23 cellular contexts compared by ENCODE assay signal in genomic region chr2:95281071-95281470, GRCh38. TPM values are rescaled to one million over a fixed set of nuclear protein-coding genes. Genes with fewer than 3 reads are reported as not detected.
DNase-seq lines count a peak whose midpoint lies in the region; ATAC-seq, FAIRE-seq and TF ChIP-seq lines count a peak whose summit lies in the region.
"Had no signal": no experiment of that assay in that cellular context is flagged by ENCODE, and none has a peak within 500 bp of the region (broad histone marks: within the 10 kb centered on the region; RNA-seq: fewer than 3 reads in every experiment).

No MANE protein-coding gene starts in this region.

- TF ChIP-seq POLR2A in H1 (IDR thresholded peaks at IDR 0.05; ENCODE audit: control extremely low read depth in 1 of 2, low read depth in 2 of 2, low read length in 2 of 2) = no peak

- H3K79me2 ChIP-seq in H1 (ENCODE audit: control insufficient read depth in 1 of 2, insufficient read depth in 2 of 2, low read length in 2 of 2) = no peaks in the 10 kb centered on the region

- H2AFZ ChIP-seq in H1 (ENCODE audit: low read length) = no peak overlapping the region
- H2AFZ ChIP-seq in neuronal stem cell (ENCODE audit: low read length) = no peak overlapping the region

- H3K4me1 ChIP-seq in H1 (replicated peaks in 1 of 4; ENCODE audit: control insufficient read depth in 3 of 4, insufficient read depth in 4 of 4, low read length in 3 of 4) = peaks cover 0 to 12% (median 0%) of the 10 kb centered on the region in 4 experiments; a peak in 2 of 7 replicates
- no peaks in the 10 kb centered on the region for H3K4me1 ChIP-seq in neuronal stem cell (ENCODE audit: control insufficient read depth in 2 of 2, insufficient read depth in 1 of 2, low read depth in 1 of 2, low read length in 2 of 2)
- no peaks in the 10 kb centered on the region for H3K4me1 ChIP-seq in BE2C
- H3K4me1 ChIP-seq: A549 had no signal

- H3K23ac ChIP-seq in H1 (ENCODE audit: insufficient read length) (no peak overlapping the region), neuronal stem cell (ENCODE audit: low read depth, low read length, poor library complexity) (peak overlapping the region; percentile 70)

- no peak overlapping the region for H3K14ac ChIP-seq in H1 (ENCODE audit: insufficient read length)
- H3K14ac ChIP-seq in neuronal stem cell (ENCODE audit: low read length) = peak overlapping the region; percentile 50

- H2BK12ac ChIP-seq in H1 (ENCODE audit: low read depth, low read length) = no peak overlapping the region
- H2BK12ac ChIP-seq in neuronal stem cell (ENCODE audit: low read length) = peak overlapping the region; percentile 35

- no peak overlapping the region for H2BK20ac ChIP-seq in H1 (ENCODE audit: low read length)

- H4K91ac ChIP-seq in H1 (replicated peaks; ENCODE audit: insufficient read length, low read length) = no peak overlapping the region
- H4K91ac ChIP-seq in neuronal stem cell (ENCODE audit: low read depth, low read length, poor library complexity) = no peak overlapping the region

- H3K56ac ChIP-seq in H1 (replicated peaks; ENCODE audit: insufficient read length, low read depth, low read length) = no peak overlapping the region

- H3K18ac ChIP-seq in H1 (ENCODE audit: extremely low read depth, low read length) (no peak overlapping the region), neuronal stem cell (ENCODE audit: low read length) (peak overlapping the region; percentile 62)

- ATAC-seq in Right ventricle myocardium inferior (no peak), left cardiac atrium (no peak)
- ATAC-seq: A549 had no signal

- H3K27ac ChIP-seq in H1 (ENCODE audit: low read depth, low read length) (no peak overlapping the region), neuronal stem cell (replicated peaks; ENCODE audit: low read length) (no peak overlapping the region)
- H3K27ac ChIP-seq: A549 had no signal

- CTCF ChIA-PET in H1 (lab: Charles Lee; ENCODE audit: partially characterized antibody) = no interaction called here

- H3K9ac ChIP-seq in H1 (replicated peaks in 1 of 4; ENCODE audit: extremely low read depth in 1 of 4, low read depth in 3 of 4, low read length in 3 of 4) (no peak overlapping the region), neuronal stem cell (ENCODE audit: low read depth, low read length, poor library complexity) (peak overlapping the region; percentile 4)

- no peaks in the 10 kb centered on the region for H3K36me3 ChIP-seq in H1 (ENCODE audit: control insufficient read depth in 2 of 4, insufficient read depth in 4 of 4, low read length in 3 of 4)
- no peaks in the 10 kb centered on the region for H3K36me3 ChIP-seq in neuronal stem cell (replicated peaks in 1 of 2; ENCODE audit: control insufficient read depth in 2 of 2, insufficient read depth in 2 of 2, low read length in 2 of 2)
- H3K36me3 ChIP-seq in BE2C = no peaks in the 10 kb centered on the region

- H3K27me3 ChIP-seq in H1 (replicated peaks in 1 of 4; ENCODE audit: control insufficient read depth in 3 of 4, extremely low read depth in 1 of 4, insufficient read depth in 3 of 4, low read length in 3 of 4) = no peaks in the 10 kb centered on the region
- no peaks in the 10 kb centered on the region for H3K27me3 ChIP-seq in neuronal stem cell (ENCODE audit: control insufficient read depth in 3 of 3, insufficient read depth in 3 of 3, low read depth in 1 of 3, low read length in 3 of 3)
- no peaks in the 10 kb centered on the region for H3K27me3 ChIP-seq in BE2C

- WGBS in H1 (ENCODE audit: extremely low coverage in 1 of 2, insufficient coverage in 1 of 2, insufficient read length in 1 of 2, insufficient replicate concordance in 2 of 2, low coverage in 1 of 2, low lambda C conversion rate in 2 of 2, missing lambda C conversion rate in 1 of 2), 2 experiments = 85% methylated on average over 7 of the region's 8 CpGs; no CpG with 5 or more reads in 1 of the 2 experiments
- no CpG with 5 or more reads among the region's 8 CpGs for WGBS in neuronal stem cell (ENCODE audit: extremely low coverage in 2 of 2, insufficient read length in 2 of 2, insufficient replicate concordance in 1 of 2), 2 donors

- H2BK5ac ChIP-seq in H1 (ENCODE audit: low read depth, low read length) (no peak overlapping the region), neuronal stem cell (ENCODE audit: low read length) (peak overlapping the region; percentile 48)

- H3K79me1 ChIP-seq in H1 (ENCODE audit: low read depth, low read length) = no peaks in the 10 kb centered on the region
- no peaks in the 10 kb centered on the region for H3K79me1 ChIP-seq in neuronal stem cell (ENCODE audit: low read depth, low read length)

- H3K4ac ChIP-seq in H1 (replicated peaks; ENCODE audit: insufficient read length, low read depth, low read length) = no peak overlapping the region
- H3K4ac ChIP-seq in neuronal stem cell (ENCODE audit: low read length) = no peak overlapping the region

- no peaks in the 10 kb centered on the region for H4K20me1 ChIP-seq in H1 (replicated peaks in 1 of 2; ENCODE audit: control insufficient read depth in 1 of 2, insufficient read depth in 2 of 2, low read length in 2 of 2)

- TF ChIP-seq RAD21 in H1 (IDR thresholded peaks at IDR 0.05 in 1 of 2, conservative IDR thresholded peaks at IDR 0.05 in 1 of 2; ENCODE audit: low read depth in 2 of 2, low read length in 2 of 2) = no peak

- FAIRE-seq in H1 (lab: Jason Lieb, UNC) = no peak
- FAIRE-seq: A549, GM12891, GM18507 had no signal

- H4K8ac ChIP-seq in H1 (ENCODE audit: extremely low read depth, insufficient read depth, low read length) (peak overlapping the region; percentile 71; the same call in 1 of the 2 replicates), neuronal stem cell (ENCODE audit: low read depth, low read length) (no peak overlapping the region)

- peak; percentile 51 for DNase-seq in Right ventricle myocardium inferior (ENCODE audit: missing footprints)
- no peak for DNase-seq in left cardiac atrium
- no peak for DNase-seq in H1 (ENCODE audit: low read depth in 1 of 2, low spot score in 2 of 2)
- no peak for DNase-seq in neuronal stem cell (ENCODE audit: low spot score)
- DNase-seq in NCI-H748 treated with DMSO at 0.1 percent for 48 hours (lab: John Stamatoyannopoulos, UW) = no peak
- no peak for DNase-seq in BE2C
- DNase-seq: 8988T; ACHN; AML-193; C1 segment of cervical spinal cord; Calu3; CD4-positive, alpha-beta memory T cell; COR-L47; DMS53; DMS79 treated with DMSO at 0.1 percent for 48 hours; GF-D8; GOT3; H7; HCEC 1CT had no signal

- no peak overlapping the region for H2BK120ac ChIP-seq in H1 (replicated peaks; ENCODE audit: low read depth, low read length)
- no peak overlapping the region for H2BK120ac ChIP-seq in neuronal stem cell (ENCODE audit: low read depth, low read length)

- no peak for TF ChIP-seq EP300 in H1 (IDR thresholded peaks at IDR 0.05; ENCODE audit: borderline replicate concordance in 1 of 2, low read depth in 2 of 2, low read length in 2 of 2)

- TF ChIP-seq CTCF in H1 (IDR thresholded peaks at IDR 0.05; ENCODE audit: control extremely low read depth in 1 of 3, insufficient read depth in 1 of 3, low read depth in 1 of 3, low read length in 3 of 3) = no peak
- TF ChIP-seq CTCF in BE2C (IDR thresholded peaks at IDR 0.05; ENCODE audit: low read depth, low read length) = no peak

- H2BK15ac ChIP-seq in H1 (ENCODE audit: low read length) (no peak overlapping the region), neuronal stem cell (ENCODE audit: low read length) (peak overlapping the region; percentile 49)

- H3K4me2 ChIP-seq in H1 (ENCODE audit: insufficient read depth in 1 of 2, low read depth in 2 of 2, low read length in 2 of 2) (no peak overlapping the region), neuronal stem cell (ENCODE audit: insufficient read depth, low read length, poor library complexity, severe bottlenecking) (no peak overlapping the region)
- H3K4me2 ChIP-seq: A549 had no signal

- intact Hi-C loops in Right ventricle myocardium inferior (cut with DNase I) = no loop called here
- intact Hi-C loops in left cardiac atrium (cut with DNase I) = no loop called here

- POLR2A ChIA-PET in H1 (lab: Charles Lee; ENCODE audit: partially characterized antibody) = no interaction called here

- H3K9me3 ChIP-seq in H1 (ENCODE audit: insufficient read depth in 2 of 2, low read depth in 1 of 2, low read length in 1 of 2) (peaks cover 64 to 98% of the 10 kb centered on the region in 2 experiments), neuronal stem cell (replicated peaks in 1 of 2; ENCODE audit: control insufficient read depth in 2 of 2, insufficient read depth in 1 of 2, low read depth in 1 of 2, low read length in 2 of 2) (no peaks in the 10 kb centered on the region), BE2C (no peaks in the 10 kb centered on the region)

- H3K23me2 ChIP-seq in H1 (ENCODE audit: low read depth, low read length) = no peaks in the 10 kb centered on the region

- H2AK5ac ChIP-seq in H1 (ENCODE audit: low read depth, low read length) (no peak overlapping the region), neuronal stem cell (ENCODE audit: low read depth, low read length) (no peak overlapping the region)

- no peak overlapping the region for H4K5ac ChIP-seq in H1 (ENCODE audit: insufficient read length, low read depth, low read length)

- no peak overlapping the region for H3K4me3 ChIP-seq in H1 (ENCODE audit: extremely low read depth in 1 of 4, insufficient read depth in 2 of 4, low read depth in 3 of 4, low read length in 4 of 4)
- no peak overlapping the region for H3K4me3 ChIP-seq in neuronal stem cell (ENCODE audit: low read length in 2 of 2)
- H3K4me3 ChIP-seq in BE2C (ENCODE audit: low read depth, low read length) = no peak overlapping the region
- H3K4me3 ChIP-seq: A549 had no signal

RNA-seq across cellular contexts. Expression of gene PROM2, which starts 6.8 kb away (rescaled TPM):
- 0.32 TPM for total RNA-seq in Right ventricle myocardium inferior
- total RNA-seq in left cardiac atrium = under 1 TPM; 0.29 to 0.84 TPM
- 3.8 and 4.6 TPM in 2 replicates for total RNA-seq in H1 (2021; fragmentation: NEBNext Ultra II Directional; extraction: Animal tissue kit (Norgen Biotek cat#: 25700))
- 1.6 and 2.6 TPM in 2 replicates for polyA plus RNA-seq in H1 (2011; rRNA removed)
- 0.72 TPM for polyA plus RNA-seq in H1 (2011; cell fraction: cytosol; rRNA removed)
- 6.7 TPM for polyA plus RNA-seq in H1 (2011; cell fraction: nucleus; rRNA removed)
- 0.66 to 2.7 TPM (median 2.0 TPM) in 4 replicates for polyA plus RNA-seq in H1 (2012, experiment 1 of 2)
- 1.6 TPM for polyA plus RNA-seq in H1 (2012, experiment 2 of 2)
- 7.0 TPM for polyA plus RNA-seq in H1 (2013, experiment 1 of 2)
- polyA plus RNA-seq in H1 (2013, experiment 2 of 2) = 6.0 TPM
- polyA minus RNA-seq in H1 (2011; rRNA and poly(A)+ RNA removed) = 0.47 and 1.6 TPM in 2 replicates
- 1.8 TPM for polyA minus RNA-seq in H1 (2011; cell fraction: cytosol; rRNA and poly(A)+ RNA removed)
- 6.0 TPM for polyA minus RNA-seq in H1 (2011; cell fraction: nucleus; rRNA and poly(A)+ RNA removed)
- 1.5 TPM for polyA plus RNA-seq in neuronal stem cell (2013, experiment 1 of 2)
- polyA plus RNA-seq in neuronal stem cell (2013, experiment 2 of 2) = 0.83 TPM
- polyA plus RNA-seq in BE2C (2012; ENCODE audit: insufficient read depth, insufficient read length, low read depth) = 4.6 TPM
- polyA plus RNA-seq: CD4-positive, alpha-beta memory T cell had no signal

RNA-seq across cellular contexts. Expression of gene KCNIP3, which starts 16.1 kb away (rescaled TPM):
- total RNA-seq in Right ventricle myocardium inferior (8.7 TPM), left cardiac atrium (1 to 10 TPM; 2.6 to 4.1 TPM)
- 1.9 and 2.9 TPM in 2 replicates for total RNA-seq in H1 (2021; fragmentation: NEBNext Ultra II Directional; extraction: Animal tissue kit (Norgen Biotek cat#: 25700))
- polyA plus RNA-seq in H1 (2011; rRNA removed) = 0.33 and 0.53 TPM in 2 replicates
- 1.2 TPM for polyA plus RNA-seq in H1 (2011; cell fraction: cytosol; rRNA removed)
- 1.3 TPM for polyA plus RNA-seq in H1 (2011; cell fraction: nucleus; rRNA removed)
- polyA plus RNA-seq in H1 (2012, experiment 1 of 2) = 0.52 to 0.88 TPM (median 0.61 TPM) in 4 replicates
- 0.10 TPM for polyA plus RNA-seq in H1 (2012, experiment 2 of 2)
- polyA plus RNA-seq in H1 (2013, experiment 1 of 2) = 0.95 TPM
- polyA plus RNA-seq in H1 (2013, experiment 2 of 2) = 1.1 TPM
- 0.16 and 0.49 TPM in 2 replicates for polyA minus RNA-seq in H1 (2011; rRNA and poly(A)+ RNA removed)
- not detected for polyA minus RNA-seq in H1 (2011; cell fraction: cytosol; rRNA and poly(A)+ RNA removed)
- not detected for polyA minus RNA-seq in H1 (2011; cell fraction: nucleus; rRNA and poly(A)+ RNA removed)
- polyA plus RNA-seq in neuronal stem cell (2013, experiment 1 of 2) = 2.7 TPM
- polyA plus RNA-seq in neuronal stem cell (2013, experiment 2 of 2) = 2.7 TPM
- polyA plus RNA-seq in BE2C (2012; ENCODE audit: insufficient read depth, insufficient read length, low read depth) = not detected
- total RNA-seq: CD4-positive, alpha-beta memory T cell; G401 had no signal
- polyA plus RNA-seq: CD4-positive, alpha-beta memory T cell had no signal
